Comparison of ENCODE assay signal across 8 cellular contexts in the genomic region with DNA sequence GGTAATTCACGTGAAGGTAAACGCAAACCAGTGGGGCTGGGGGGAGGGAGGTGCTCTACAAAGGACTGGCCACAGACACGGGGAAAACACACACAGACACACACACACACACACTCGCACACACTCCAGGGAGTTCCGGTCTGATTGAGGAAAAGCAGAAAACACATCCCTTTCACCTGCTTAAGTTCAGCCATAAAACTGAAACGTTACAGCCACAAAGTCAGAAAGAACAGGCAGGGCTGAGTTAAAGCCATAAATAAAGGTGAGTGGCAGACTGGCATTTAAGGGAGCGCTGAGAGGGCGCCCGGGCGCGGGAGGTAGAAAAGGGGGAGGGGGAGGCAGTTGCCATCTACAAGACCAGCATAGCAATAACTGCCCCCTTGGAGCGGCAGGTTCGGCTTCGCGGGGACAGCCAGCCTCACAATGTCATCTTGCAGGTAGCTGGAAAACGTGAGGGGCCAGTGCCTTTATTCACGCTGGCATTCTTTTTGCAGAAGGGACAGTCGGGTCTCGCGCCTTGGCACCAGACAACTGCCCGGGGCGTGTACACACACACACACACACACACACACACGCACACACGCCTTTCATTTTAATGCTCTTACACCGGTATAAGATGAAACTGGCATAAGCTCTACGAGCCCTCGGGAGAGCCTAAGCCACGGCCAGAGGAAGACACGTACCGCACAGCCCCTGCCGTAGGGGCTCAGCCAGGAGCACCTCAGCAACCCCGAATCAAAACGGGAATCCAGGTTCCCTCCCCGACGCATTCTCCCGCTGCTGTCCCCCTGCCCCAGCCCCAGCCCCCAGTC. TPM values are rescaled to one million over a fixed set of nuclear protein-coding genes. Genes with fewer than 3 reads are reported as not detected.
DNase-seq lines count a peak whose midpoint lies in the region; ATAC-seq and TF ChIP-seq lines count a peak whose summit lies in the region.

No MANE protein-coding gene starts in this region.

- H3K4me1 ChIP-seq in adipocyte (ENCODE audit: control insufficient read depth, insufficient read depth, low read length) (peaks cover 11% of the 10 kb centered on the region), right atrium auricular region (peaks cover 0 to 18% of the 10 kb centered on the region in 2 donors), psoas muscle (peaks cover 27% of the 10 kb centered on the region)

- intact Hi-C loops in psoas muscle (cut with DNase I) = loop anchor here (5.0 kb wide), 5 partner anchors 42 to 277 kb away; no protein-coding TSS in a partner anchor

- H3K9me3 ChIP-seq in adipocyte (ENCODE audit: control insufficient read depth, low read length) (no peaks in the 10 kb centered on the region), right atrium auricular region (no peaks in the 10 kb centered on the region), psoas muscle (no peaks in the 10 kb centered on the region)

- H3K27me3 ChIP-seq in adipocyte (replicated peaks; ENCODE audit: control insufficient read depth, insufficient read depth, low read length) = peaks cover 8% of the 10 kb centered on the region
- no peaks in the 10 kb centered on the region for H3K27me3 ChIP-seq in right atrium auricular region
- H3K27me3 ChIP-seq in psoas muscle (ENCODE audit: insufficient read depth in 3 of 3, low read length in 2 of 3) = no peaks in the 10 kb centered on the region

- TF ChIP-seq CTCF in AG10803 (conservative IDR thresholded peaks at IDR 0.05; ENCODE audit: low read length) (no peak), HFF-Myc (IDR thresholded peaks at IDR 0.05; ENCODE audit: low read depth, low read length, missing control alignments) (no peak), right atrium auricular region (IDR thresholded peaks at IDR 0.05) (no peak), psoas muscle (IDR thresholded peaks at IDR 0.05) (no peak)

- in situ Hi-C loops in SK-MEL-5 (cut with HindIII; ENCODE audit: low pct_unique_long_range_greater_than_20kb, low sequenced_read_pairs) = no loop called here

- 0 to 1% (median 0%) methylated on average over 34 to 36 of the region's 36 CpGs for WGBS in psoas muscle, 3 donors

- H3K27ac ChIP-seq in right atrium auricular region (peak overlapping the region; percentile 81 to 91), psoas muscle (peak overlapping the region; percentile 87)

- ATAC-seq in psoas muscle = peak; percentile 45 to 69 (median 54)
- ATAC-seq in GM21367 (IDR thresholded peaks at IDR 0.05; ENCODE audit: unreplicated experiment) = no peak

- H3K4me3 ChIP-seq in AG10803 (ENCODE audit: low read length) (peak overlapping the region; percentile 83), HFF-Myc (replicated peaks; ENCODE audit: low read depth, low read length) (peak overlapping the region; percentile 62), adipocyte (ENCODE audit: low read length) (peak overlapping the region; percentile 89), right atrium auricular region (peak overlapping the region; percentile 80 to 82), psoas muscle (peak overlapping the region; percentile 79)

- DNase-seq in AG10803 (ENCODE audit: low read depth) (peak; percentile 23), HFF-Myc (ENCODE audit: extremely low read depth, low read depth) (no peak), SK-MEL-5 (ENCODE audit: low read depth, low spot score) (peak; percentile 19), adipocyte (ENCODE audit: low read depth) (peak; percentile 37), right atrium auricular region (ENCODE audit: low spot score) (peak; percentile 59), psoas muscle (peak; percentile 25 to 63), DMS114 treated with DMSO at 0.1 percent for 48 hours (lab: John Stamatoyannopoulos, UW; ENCODE audit: unreplicated experiment) (no peak)

- peak overlapping the region; percentile 56 for H3K9ac ChIP-seq in adipocyte (ENCODE audit: low read length)

- H3K36me3 ChIP-seq in adipocyte (ENCODE audit: control insufficient read depth, insufficient read depth, low read length, severe bottlenecking) = no peaks in the 10 kb centered on the region
- H3K36me3 ChIP-seq in right atrium auricular region = no peaks in the 10 kb centered on the region
- no peaks in the 10 kb centered on the region for H3K36me3 ChIP-seq in psoas muscle (ENCODE audit: insufficient read depth in 1 of 2, low read depth in 1 of 2)

RNA-seq across cellular contexts. Expression of gene TNIK, which starts 0.9 kb away (rescaled TPM):
- total RNA-seq in SK-MEL-5 (2014; rRNA removed; shearing (Covaris generic)) = 10.4 and 12.2 TPM in 2 replicates
- 14.8 and 15.6 TPM in 2 replicates for polyA plus RNA-seq in SK-MEL-5 (2015; cell fraction: cytosol; rRNA removed)
- polyA plus RNA-seq in SK-MEL-5 (2015; cell fraction: nucleus; rRNA removed) = 9.7 and 32.4 TPM in 2 replicates
- total RNA-seq in right atrium auricular region (10 to 100 TPM in 1 of 2 donors, 1 to 10 TPM in 1; 9.0 to 11.6 TPM), psoas muscle (10 to 100 TPM; 12.5 to 32.4 (median 24.8) TPM)
- 10 to 100 TPM in 2 of 3 donors, 1 to 10 TPM in 1; 9.9 to 11.0 (median 10.9) TPM for polyA plus RNA-seq in psoas muscle

Comparison
In these comparisons a context has a peak if more than half of its experiments do, and no peak if none do; other contexts are left out.
1. DNase-seq: peak in AG10803 (single experiment), SK-MEL-5 (single experiment), adipocyte (single experiment), right atrium auricular region (single experiment) and psoas muscle (2 of 2); none in HFF-Myc (single experiment) and DMS114 treated with DMSO at 0.1 percent for 48 hours (single experiment).
2. Peak in every context shown above with its lines, with median percentiles within 50 percentile points of each other: H3K4me3 ChIP-seq.